In the genomic region with DNA sequence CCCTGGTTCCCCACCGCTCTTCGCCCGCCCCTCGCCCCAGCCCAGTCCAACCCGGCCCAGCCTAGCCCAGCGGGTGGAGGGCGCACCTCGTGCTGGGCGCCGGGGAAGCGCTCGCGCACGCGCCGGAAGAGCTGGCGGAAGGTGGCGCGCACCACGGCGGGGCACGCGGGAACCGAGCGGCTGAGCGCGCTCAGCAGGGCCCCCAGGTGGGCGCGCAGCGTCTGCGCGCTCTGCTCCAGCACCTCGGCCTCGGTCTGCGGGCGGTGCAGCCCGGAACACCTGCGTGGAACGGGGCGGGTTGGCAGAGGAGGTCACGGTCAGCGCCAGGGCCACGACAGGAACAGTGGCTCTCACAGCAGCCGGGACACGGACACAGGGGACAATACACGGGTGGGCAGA, we compare ENCODE assay signal across 1 cellular context.
TF ChIP-seq lines count a peak whose summit lies in the region.

No MANE protein-coding gene starts in this region.

TF ChIP-seq in H1, 55 proteins besides CTCF, POLR2A, EP300 and RAD21:
- TF ChIP-seq, protein P1, sequence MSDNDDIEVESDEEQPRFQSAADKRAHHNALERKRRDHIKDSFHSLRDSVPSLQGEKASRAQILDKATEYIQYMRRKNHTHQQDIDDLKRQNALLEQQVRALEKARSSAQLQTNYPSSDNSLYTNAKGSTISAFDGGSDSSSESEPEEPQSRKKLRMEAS (IDR thresholded peaks at IDR 0.05), result peak; percentile 53; the same call in 1 of the 2 replicates
- TF ChIP-seq, protein P2, sequence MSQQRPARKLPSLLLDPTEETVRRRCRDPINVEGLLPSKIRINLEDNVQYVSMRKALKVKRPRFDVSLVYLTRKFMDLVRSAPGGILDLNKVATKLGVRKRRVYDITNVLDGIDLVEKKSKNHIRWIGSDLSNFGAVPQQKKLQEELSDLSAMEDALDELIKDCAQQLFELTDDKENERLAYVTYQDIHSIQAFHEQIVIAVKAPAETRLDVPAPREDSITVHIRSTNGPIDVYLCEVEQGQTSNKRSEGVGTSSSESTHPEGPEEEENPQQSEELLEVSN (IDR thresholded peaks at IDR 0.05), result peak; percentile 45
